In genomic region chr11:16827139-16827538, GRCh38 we compare ENCODE assay signal across 22 cellular contexts.
"Had no signal": no experiment of that assay in that cellular context is flagged by ENCODE, and none has a peak within 500 bp of the region (broad histone marks: within the 10 kb centered on the region; RNA-seq: fewer than 3 reads in every experiment).

No MANE protein-coding gene starts in this region.

- H3K9me3 ChIP-seq: adrenal gland, ascending aorta, lower lobe of right lung, sigmoid colon, stomach, transverse colon, uterus had no signal

- H3K27me3 Mint-ChIP-seq: activated B cell treated with CpG ODN at 0.5 μM for 24 hours; activated CD4-positive, alpha-beta T cell treated with anti-CD3 and anti-CD28 coated beads, Interleukin-2, amount 10 ng/mL, durations not matched to agents 24 days and 14 days; naive B cell; T-cell had no signal

- H3K9me3 Mint-ChIP-seq: activated B cell treated with CpG ODN at 0.5 μM for 24 hours; activated CD4-positive, alpha-beta T cell treated with anti-CD3 and anti-CD28 coated beads, Interleukin-2, amount 10 ng/mL, durations not matched to agents 24 days and 14 days; naive B cell; T-cell had no signal

- H3K36me3 ChIP-seq: adrenal gland, ascending aorta, brain microvascular endothelial cell, sigmoid colon, uterus had no signal

- H3K27me3 ChIP-seq: adrenal gland, ascending aorta, brain microvascular endothelial cell, foreskin keratinocyte, sigmoid colon, stomach, transverse colon, uterus had no signal

- H3K4me1 ChIP-seq: adrenal gland, ascending aorta, foreskin keratinocyte, lower lobe of right lung, sigmoid colon, transverse colon, uterus had no signal

- H3K4me1 Mint-ChIP-seq: activated B cell treated with CpG ODN at 0.5 μM for 24 hours, naive B cell, T-cell had no signal

- H3K4me3 ChIP-seq: adrenal gland, ascending aorta, lower lobe of right lung, sigmoid colon, stomach, transverse colon, uterus had no signal

- H3K36me3 Mint-ChIP-seq: naive B cell had no signal

- ATAC-seq: foreskin keratinocyte, left lobe of liver, lower lobe of right lung, SK-N-SH treated with all-trans-retinoic acid at 6 μM for 48 hours, T-cell had no signal

- DNase-seq: activated B cell treated with CpG ODN at 0.5 μM for 24 hours; activated CD4-positive, alpha-beta T cell treated with anti-CD3 and anti-CD28 coated beads, Interleukin-2, amount 10 ng/mL, durations not matched to agents 24 days and 14 days; activated effector memory CD4-positive, alpha-beta T cell treated with anti-CD3 and anti-CD28 coated beads, Interleukin-2, amount 50 U/mL, for 16 hours; activated naive CD4-positive, alpha-beta T cell treated with anti-CD3 and anti-CD28 coated beads, Interleukin-2, amount 50 U/mL, for 16 hours; adrenal gland; brain microvascular endothelial cell; central memory CD4-positive, alpha-beta T cell; effector memory CD4-positive, alpha-beta T cell; foreskin keratinocyte; kidney; lower lobe of right lung; naive B cell; occipital lobe; stimulated activated CD4-positive, alpha-beta T cell treated with anti-CD3 and anti-CD28 coated beads, Interleukin-4, amount 100 ng/mL, for 24 hours; stomach; T-cell; transverse colon; uterus had no signal

- H3K4me3 Mint-ChIP-seq: activated B cell treated with CpG ODN at 0.5 μM for 24 hours; activated CD4-positive, alpha-beta T cell treated with anti-CD3 and anti-CD28 coated beads, Interleukin-2, amount 10 ng/mL, durations not matched to agents 24 days and 14 days; naive B cell; T-cell had no signal

- H3K27ac ChIP-seq: adrenal gland, ascending aorta, brain microvascular endothelial cell, foreskin keratinocyte, lower lobe of right lung, sigmoid colon, transverse colon, uterus had no signal

- H3K27ac Mint-ChIP-seq: activated B cell treated with CpG ODN at 0.5 μM for 24 hours; activated CD4-positive, alpha-beta T cell treated with anti-CD3 and anti-CD28 coated beads, Interleukin-2, amount 10 ng/mL, durations not matched to agents 24 days and 14 days; T-cell had no signal
